In genomic region chr10:97483526-97483925, GRCh38 we compare ENCODE assay signal across 23 cellular contexts. TPM values are rescaled to one million over a fixed set of nuclear protein-coding genes. Genes with fewer than 3 reads are reported as not detected.
A peak's percentile ranks its signal among the peaks of the same experiment; 100 is the strongest.
DNase-seq lines count a peak whose midpoint lies in the region; ATAC-seq and TF ChIP-seq lines count a peak whose summit lies in the region.
"Had no signal": no experiment of that assay in that cellular context is flagged by ENCODE, and none has a peak within 500 bp of the region (broad histone marks: within the 10 kb centered on the region; RNA-seq: fewer than 3 reads in every experiment).

No MANE protein-coding gene starts in this region.

- DNase-seq in LHCN-M2 (ENCODE audit: low read depth): peak; percentile 83
- DNase-seq in amniotic epithelial cell (ENCODE audit: low read depth): peak; percentile 53
- peak; percentile 39 for DNase-seq in fibroblast of pulmonary artery (ENCODE audit: low read depth)
- no peak for DNase-seq in psoas muscle
- DNase-seq in RKO (ENCODE audit: low spot score): no peak
- no peak for DNase-seq in NCI-H2171 (lab: John Stamatoyannopoulos, UW)
- DNase-seq: activated CD4-positive, alpha-beta T cell treated with anti-CD3 and anti-CD28 coated beads for 36 hours; activated naive CD8-positive, alpha-beta T cell treated with anti-CD3 and anti-CD28 coated beads, Interleukin-2, amount 50 U/mL, for 24 hours; Caco-2; effector memory CD4-positive, alpha-beta T cell; GDM1; H9; NCI-H1417; NCI-H446; right cardiac atrium; stimulated activated CD4-positive, alpha-beta T cell treated with anti-CD3 and anti-CD28 coated beads, Interleukin-2, amount 100 ng/mL, for 48 hours; substantia nigra; T-helper 2 cell had no signal

- no peaks in the 10 kb centered on the region for H3K27me3 ChIP-seq in psoas muscle (ENCODE audit: insufficient read depth in 3 of 3, low read length in 2 of 3)

- no peak for ATAC-seq in psoas muscle
- no peak for ATAC-seq in GM21515 (IDR thresholded peaks at IDR 0.05; ENCODE audit: unreplicated experiment)
- ATAC-seq: activated CD4-positive, alpha-beta T cell treated with anti-CD3 and anti-CD28 coated beads for 36 hours; activated naive CD8-positive, alpha-beta T cell treated with anti-CD3 and anti-CD28 coated beads, Interleukin-2, amount 50 U/mL, for 24 hours; esophagus mucosa; SK-N-SH treated with all-trans-retinoic acid at 6 μM for 48 hours had no signal

- H3K4me1 ChIP-seq in psoas muscle: peaks cover 9% of the 10 kb centered on the region
- H3K4me1 ChIP-seq: Caco-2, parathyroid adenoma had no signal

- no peak for TF ChIP-seq CTCF in fibroblast of pulmonary artery (IDR thresholded peaks at IDR 0.05; ENCODE audit: low read length, missing control alignments)
- no peak for TF ChIP-seq CTCF in psoas muscle (IDR thresholded peaks at IDR 0.05)

- H3K4me3 ChIP-seq in fibroblast of pulmonary artery (replicated peaks; ENCODE audit: low read depth, low read length) (no peak overlapping the region), psoas muscle (no peak overlapping the region)

- intact Hi-C loops in psoas muscle (cut with DNase I): no loop called here

- peaks cover 0 to 48% of the 10 kb centered on the region in 2 donors for H3K36me3 ChIP-seq in psoas muscle (ENCODE audit: insufficient read depth in 1 of 2, low read depth in 1 of 2)

- H3K9me3 ChIP-seq in psoas muscle: no peaks in the 10 kb centered on the region
- H3K9me3 ChIP-seq: Caco-2 had no signal

- H3K27ac ChIP-seq in psoas muscle: peak overlapping the region; percentile 7
- H3K27ac ChIP-seq: C4-2B, parathyroid adenoma had no signal

- WGBS in psoas muscle, 3 donors: 48 to 58% (median 53%) methylated on average over 3 of the region's 3 CpGs

RNA-seq across cellular contexts. Expression of gene MMS19, which starts 14.7 kb away (rescaled TPM):
- 95.3 and 112 TPM in 2 replicates for total RNA-seq in LHCN-M2 (2014; rRNA removed)
- 65.9 TPM for polyA plus RNA-seq in LHCN-M2 (2012)
- 10 to 100 TPM; 33.2 to 39.6 (median 34.4) TPM for total RNA-seq in psoas muscle
- 10 to 100 TPM; 29.8 to 47.6 (median 43.1) TPM for polyA plus RNA-seq in psoas muscle

RNA-seq across cellular contexts. Expression of gene UBTD1, which starts 15.2 kb away (rescaled TPM):
- total RNA-seq in LHCN-M2 (2014; rRNA removed): 36.5 and 39.3 TPM in 2 replicates
- polyA plus RNA-seq in LHCN-M2 (2012): 28.1 TPM
- 10 to 100 TPM; 16.0 to 39.2 (median 22.2) TPM for total RNA-seq in psoas muscle
- polyA plus RNA-seq in psoas muscle: 10 to 100 TPM; 43.6 to 59.2 (median 56.7) TPM

RNA-seq across cellular contexts. Expression of gene ZDHHC16, which starts 37.6 kb away (rescaled TPM):
- total RNA-seq in LHCN-M2 (2014; rRNA removed) (77.3 and 86.1 TPM in 2 replicates), psoas muscle (10 to 100 TPM; 19.7 to 24.5 (median 22.7) TPM)
- 59.4 TPM for polyA plus RNA-seq in LHCN-M2 (2012)
- polyA plus RNA-seq in psoas muscle: 10 to 100 TPM; 23.2 to 44.9 (median 24.6) TPM

RNA-seq across cellular contexts. Expression of gene EXOSC1, which starts 37.7 kb away (rescaled TPM):
- total RNA-seq in LHCN-M2 (2014; rRNA removed) (34.4 and 38.3 TPM in 2 replicates), psoas muscle (10 to 100 TPM; 14.0 to 20.4 (median 19.8) TPM)
- 42.0 TPM for polyA plus RNA-seq in LHCN-M2 (2012)
- polyA plus RNA-seq in psoas muscle: 10 to 100 TPM; 26.4 to 36.5 (median 29.4) TPM

RNA-seq across cellular contexts. Expression of gene PGAM1, which starts 57.5 kb away (rescaled TPM):
- total RNA-seq in LHCN-M2 (2014; rRNA removed): 1,289 and 1,520 TPM in 2 replicates
- 840 TPM for polyA plus RNA-seq in LHCN-M2 (2012)
- 10 to 100 TPM; 41.5 to 65.5 (median 46.6) TPM for total RNA-seq in psoas muscle
- polyA plus RNA-seq in psoas muscle: 100 to 1,000 TPM in 2 of 3 donors, 10 to 100 TPM in 1; 36.2 to 186 (median 112) TPM

Comparison
In these comparisons a context has a peak if more than half of its experiments do, and no peak if none do; other contexts are left out.
1. DNase-seq: peak in LHCN-M2 (single experiment), amniotic epithelial cell (single experiment) and fibroblast of pulmonary artery (single experiment); none in psoas muscle (0 of 2), RKO (single experiment) and NCI-H2171 (single experiment).